ENCODE assay signal across 24 cellular contexts in the genomic region with DNA sequence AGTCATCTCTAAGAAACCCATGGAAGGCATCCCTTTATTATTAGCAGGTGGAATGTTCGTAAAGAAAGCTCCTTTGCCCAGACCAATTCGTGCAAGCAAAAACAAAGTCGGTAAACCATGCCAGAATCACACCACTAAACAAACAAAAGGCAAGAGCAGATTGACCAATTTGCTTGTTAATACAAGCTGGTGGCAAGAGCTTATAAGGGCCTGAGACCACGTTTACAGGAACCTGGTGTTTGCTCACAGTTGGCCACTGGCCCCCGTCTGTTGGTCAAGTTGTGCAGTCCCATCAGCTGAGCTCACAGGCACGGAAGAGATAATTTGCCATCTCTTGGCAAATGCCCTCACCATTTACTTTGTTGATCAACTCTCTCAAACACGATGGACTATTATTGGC.
"Had no signal": no experiment of that assay in that cellular context is flagged by ENCODE, and none has a peak within 500 bp of the region (broad histone marks: within the 10 kb centered on the region; RNA-seq: fewer than 3 reads in every experiment).

No MANE protein-coding gene starts in this region.

- H3K27me3 Mint-ChIP-seq: activated B cell treated with CpG ODN at 0.5 μM for 24 hours; activated CD4-positive, alpha-beta T cell treated with anti-CD3 and anti-CD28 coated beads, Interleukin-2, amount 10 ng/mL, durations not matched to agents 24 days and 14 days; activated CD8-positive, alpha-beta memory T cell treated with anti-CD3 and anti-CD28 coated beads, Interleukin-2, amount 10 ng/mL, durations not matched to agents 7 days and 5 days; central memory CD8-positive, alpha-beta T cell; T-helper 17 cell had no signal

- H3K4me1 ChIP-seq: breast epithelium had no signal

- H3K27ac Mint-ChIP-seq: activated B cell treated with CpG ODN at 0.5 μM for 24 hours; activated CD4-positive, alpha-beta T cell treated with anti-CD3 and anti-CD28 coated beads, Interleukin-2, amount 10 ng/mL, durations not matched to agents 24 days and 14 days; activated CD8-positive, alpha-beta memory T cell treated with anti-CD3 and anti-CD28 coated beads, Interleukin-2, amount 10 ng/mL, durations not matched to agents 7 days and 5 days; activated naive CD4-positive, alpha-beta T cell treated with anti-CD3 and anti-CD28 coated beads, Interleukin-2, amount 50 U/mL, for 24 hours; activated T-cell treated with anti-CD3 and anti-CD28 coated beads, Interleukin-2, amount 50 U/mL, for 24 hours; activated T-helper 1 cell treated with anti-CD3 and anti-CD28 coated beads, Interleukin-12 subunit alpha, Interleukin-12 subunit beta, Interleukin-2, Interleukin-4 antibody, amounts not matched to agents 30 ng/mL and 10 ng/mL and 1 ng/mL, durations not matched to agents 14 hours and 24 hours and 36 hours; T-helper 17 cell had no signal

- H3K4me1 Mint-ChIP-seq: activated B cell treated with CpG ODN at 0.5 μM for 24 hours; activated CD4-positive, alpha-beta T cell treated with anti-CD3 and anti-CD28 coated beads, Interleukin-2, amount 10 ng/mL, durations not matched to agents 24 days and 14 days; activated CD8-positive, alpha-beta memory T cell treated with anti-CD3 and anti-CD28 coated beads, Interleukin-2, amount 10 ng/mL, durations not matched to agents 7 days and 5 days; activated naive CD4-positive, alpha-beta T cell treated with anti-CD3 and anti-CD28 coated beads, Interleukin-2, amount 50 U/mL, for 24 hours; central memory CD8-positive, alpha-beta T cell; T-helper 17 cell had no signal

- H3K4me3 ChIP-seq: breast epithelium had no signal

- H3K36me3 ChIP-seq: breast epithelium had no signal

- DNase-seq: activated B cell treated with CpG ODN at 0.5 μM for 24 hours; activated CD4-positive, alpha-beta T cell treated with anti-CD3 and anti-CD28 coated beads for 1 hour; activated CD4-positive, alpha-beta T cell treated with anti-CD3 and anti-CD28 coated beads, Interleukin-2, amount 10 ng/mL, durations not matched to agents 24 days and 14 days; activated CD4-positive, alpha-beta T cell treated with anti-CD3 and anti-CD28 coated beads, Interleukin-2, amount 50 U/mL, for 48 hours; activated CD8-positive, alpha-beta memory T cell treated with anti-CD3 and anti-CD28 coated beads, Interleukin-2, amount 10 ng/mL, durations not matched to agents 7 days and 5 days; activated effector memory CD4-positive, alpha-beta T cell treated with Interleukin-2 at 50 U/mL for 16 hours; activated naive CD4-positive, alpha-beta T cell; activated T-cell treated with anti-CD3 and anti-CD28 coated beads, Interleukin-2, amount 50 U/mL, for 24 hours; Kasumi-1; KBM-7; NCI-H146; NCI-H187 treated with DMSO at 0.1 percent for 48 hours; NCI-H2107; NCI-H2171 treated with DMSO at 0.1 percent for 48 hours; NCI-H226; NCI-H526; PC-3; SHP77; T-helper 17 cell; T-helper 9 cell had no signal

- H3K27ac ChIP-seq: breast epithelium had no signal

- H3K4me3 Mint-ChIP-seq: activated B cell treated with CpG ODN at 0.5 μM for 24 hours; activated CD4-positive, alpha-beta T cell treated with anti-CD3 and anti-CD28 coated beads, Interleukin-2, amount 10 ng/mL, durations not matched to agents 24 days and 14 days; activated CD8-positive, alpha-beta memory T cell treated with anti-CD3 and anti-CD28 coated beads, Interleukin-2, amount 10 ng/mL, durations not matched to agents 7 days and 5 days; activated naive CD4-positive, alpha-beta T cell treated with anti-CD3 and anti-CD28 coated beads, Interleukin-2, amount 50 U/mL, for 24 hours; activated T-cell treated with anti-CD3 and anti-CD28 coated beads, Interleukin-2, amount 50 U/mL, for 24 hours; activated T-helper 1 cell treated with anti-CD3 and anti-CD28 coated beads, Interleukin-12 subunit alpha, Interleukin-12 subunit beta, Interleukin-2, Interleukin-4 antibody, amounts not matched to agents 30 ng/mL and 10 ng/mL and 1 ng/mL, durations not matched to agents 14 hours and 24 hours and 36 hours; central memory CD8-positive, alpha-beta T cell; T-helper 17 cell had no signal

- H3K9me3 ChIP-seq: breast epithelium had no signal

- H3K36me3 Mint-ChIP-seq: activated CD8-positive, alpha-beta memory T cell treated with anti-CD3 and anti-CD28 coated beads, Interleukin-2, amount 10 ng/mL, durations not matched to agents 7 days and 5 days; activated naive CD4-positive, alpha-beta T cell treated with anti-CD3 and anti-CD28 coated beads, Interleukin-2, amount 50 U/mL, for 24 hours had no signal

- ATAC-seq: activated CD8-positive, alpha-beta memory T cell treated with anti-CD3 and anti-CD28 coated beads, Interleukin-2, amount 10 ng/mL, durations not matched to agents 7 days and 5 days; PC-3; T-helper 17 cell had no signal

- H3K9me3 Mint-ChIP-seq: activated CD4-positive, alpha-beta T cell treated with anti-CD3 and anti-CD28 coated beads, Interleukin-2, amount 10 ng/mL, durations not matched to agents 24 days and 14 days; activated naive CD4-positive, alpha-beta T cell treated with anti-CD3 and anti-CD28 coated beads, Interleukin-2, amount 50 U/mL, for 24 hours; activated T-helper 1 cell treated with anti-CD3 and anti-CD28 coated beads, Interleukin-12 subunit alpha, Interleukin-12 subunit beta, Interleukin-2, Interleukin-4 antibody, amounts not matched to agents 30 ng/mL and 10 ng/mL and 1 ng/mL, durations not matched to agents 14 hours and 24 hours and 36 hours had no signal
